In genomic region chrX:107654778-107655761, GRCh38 we compare ENCODE assay signal across 8 cellular contexts. TPM values are rescaled to one million over a fixed set of nuclear protein-coding genes. Genes with fewer than 3 reads are reported as not detected.
DNase-seq lines count a peak whose midpoint lies in the region; ATAC-seq, FAIRE-seq and TF ChIP-seq lines count a peak whose summit lies in the region.

No MANE protein-coding gene starts in this region.

- H3K27me3 ChIP-seq in Caco-2 (replicated peaks; ENCODE audit: control insufficient read depth, insufficient read depth, low read length) = no peaks in the 10 kb centered on the region
- no peaks in the 10 kb centered on the region for H3K27me3 ChIP-seq in MM.1S (replicated peaks; ENCODE audit: insufficient read depth, low read length)
- no peaks in the 10 kb centered on the region; a peak in 1 of 5 replicates for H3K27me3 ChIP-seq in HepG2 (ENCODE audit: control insufficient read depth in 1 of 2, insufficient read depth in 2 of 2, low read length in 2 of 2)

- DNase-seq in Caco-2 (peak; percentile 30 to 38), MM.1S (no peak), HepG2 (ENCODE audit: low spot score) (peak; percentile 33), NCI-H128 (lab: John Stamatoyannopoulos, UW; ENCODE audit: unreplicated experiment) (no peak)
- DNase-seq in activated CD4-positive, CD25-positive, alpha-beta regulatory T cell (lab: John Stamatoyannopoulos, UW) = peak; percentile 22 to 50 (median 40)
- peak; percentile 27 to 41 for DNase-seq in central memory CD8-positive, alpha-beta T cell (ENCODE audit: low spot score in 2 of 2)
- peak; percentile 28 to 45 for DNase-seq in stimulated activated CD8-positive, alpha-beta memory T cell treated with anti-CD3 and anti-CD28 coated beads, Interleukin-15, amount 100 ng/mL, for 48 hours (ENCODE audit: low read depth in 2 of 2)

- CTCF ChIA-PET in Caco-2 (lab: Charles Lee) = interaction anchor here (0.7 kb wide), 1 partner anchor 27 kb away, joined by 3 read pairs; the partner anchor contains the start of gene PRPS1
- CTCF ChIA-PET in HepG2 (lab: Yijun Ruan, JAX; ENCODE audit: low intra/inter-chr PET ratio, low total read pairs) = no interaction called here

- H3K79me2 ChIP-seq in MM.1S (ENCODE audit: low read length) = no peaks in the 10 kb centered on the region
- H3K79me2 ChIP-seq in HepG2 (ENCODE audit: insufficient read depth, low read length) = no peaks in the 10 kb centered on the region

- no peak overlapping the region for H2AFZ ChIP-seq in MM.1S (ENCODE audit: low read length)
- H2AFZ ChIP-seq in HepG2 (ENCODE audit: low read length) = no peak overlapping the region

- WGBS in HepG2 (ENCODE audit: low lambda C conversion rate) = 68% methylated on average over 12 of the region's 24 CpGs

- TF ChIP-seq CTCF in Caco-2 (IDR thresholded peaks at IDR 0.05; ENCODE audit: insufficient read depth in 1 of 2, low read depth in 1 of 2, low read length in 1 of 2, severe bottlenecking in 1 of 2, unreplicated experiment in 1 of 2) (peak; percentile 23 to 29), MM.1S (IDR thresholded peaks at IDR 0.05; ENCODE audit: low read length) (peak; percentile 59), HepG2 (CRISPR knock-in tag; IDR thresholded peaks at IDR 0.05) (peak; percentile 79)

- no TSS peak for BruUV-seq in Caco-2 (replicated peaks; lab: Mats Ljungman, UMichigan)
- BruUV-seq in HepG2 (replicated peaks; lab: Mats Ljungman, UMichigan) = no TSS peak

- no peaks in the 10 kb centered on the region for H3K4me1 Mint-ChIP-seq in Caco-2 (ENCODE audit: low read depth, unreplicated experiment)
- H3K4me1 Mint-ChIP-seq in central memory CD8-positive, alpha-beta T cell = peaks cover 5% of the 10 kb centered on the region

- H3K9me3 Mint-ChIP-seq in Caco-2 (ENCODE audit: unreplicated experiment) = no peaks in the 10 kb centered on the region
- H3K9me3 Mint-ChIP-seq in central memory CD8-positive, alpha-beta T cell = no peaks in the 10 kb centered on the region

- FAIRE-seq in HepG2 (lab: Jason Lieb, UNC) = no peak

- no peaks in the 10 kb centered on the region for H3K9me2 ChIP-seq in MM.1S (replicated peaks; ENCODE audit: insufficient read depth, low read length)

- H3K27ac Mint-ChIP-seq in Caco-2 (ENCODE audit: unreplicated experiment) = peak overlapping the region; percentile 32
- no peak overlapping the region for H3K27ac Mint-ChIP-seq in central memory CD8-positive, alpha-beta T cell (ENCODE audit: low read depth)

- H3K27ac ChIP-seq in MM.1S (ENCODE audit: low read length) (no peak overlapping the region), HepG2 (ENCODE audit: extremely low read length, insufficient read depth, low read length) (no peak overlapping the region)

- no peak for TF ChIP-seq EP300 in HepG2 (IDR thresholded peaks at IDR 0.05; ENCODE audit: low read depth in 2 of 2, low read length in 2 of 2)
- TF ChIP-seq EP300 in HepG2 (CRISPR knock-in tag; IDR thresholded peaks at IDR 0.05; ENCODE audit: borderline replicate concordance) = no peak

- H3K4me1 ChIP-seq in Caco-2 (no peaks in the 10 kb centered on the region), MM.1S (ENCODE audit: low read length) (no peaks in the 10 kb centered on the region), HepG2 (ENCODE audit: insufficient read depth, low read length) (no peaks in the 10 kb centered on the region)

- TF ChIP-seq RAD21 in HepG2 (CRISPR knock-in tag; IDR thresholded peaks at IDR 0.05) = no peak

- no peak overlapping the region for H3K4me3 ChIP-seq in Caco-2 (ENCODE audit: low read depth, low read length)
- no peak overlapping the region for H3K4me3 ChIP-seq in MM.1S (ENCODE audit: low read length)
- no peak overlapping the region for H3K4me3 ChIP-seq in HepG2 (replicated peaks in 1 of 3; ENCODE audit: insufficient read depth in 1 of 3, low read depth in 2 of 3, low read length in 3 of 3)

- ATAC-seq in GM21526 (IDR thresholded peaks at IDR 0.05; ENCODE audit: low FRiP score, unreplicated experiment) = peak; percentile 76
- ATAC-seq in central memory CD8-positive, alpha-beta T cell (replicated peaks; ENCODE audit: extremely low read depth, poor library complexity, severe bottlenecking) = peak; percentile 49
- peak; percentile 91 for ATAC-seq in HepG2

- in situ Hi-C loops in HepG2 (cut with HindIII; ENCODE audit: extremely low pct_ligation_motif_present, low pct_unique_long_range_greater_than_20kb) = no loop called here

- POLR2A ChIA-PET in Caco-2 (lab: Charles Lee) = no interaction called here
- POLR2A ChIA-PET in HepG2 (lab: Yijun Ruan, JAX) = no interaction called here

- H3K27me3 Mint-ChIP-seq in Caco-2 (ENCODE audit: insufficient read depth, unreplicated experiment) = no peaks in the 10 kb centered on the region
- H3K27me3 Mint-ChIP-seq in central memory CD8-positive, alpha-beta T cell = no peaks in the 10 kb centered on the region

- H3K4me2 ChIP-seq in MM.1S (ENCODE audit: low read depth, low read length) (no peak overlapping the region), HepG2 (ENCODE audit: low read depth, low read length) (no peak overlapping the region)

- H4K20me1 ChIP-seq in MM.1S (ENCODE audit: insufficient read depth, low read length) (no peaks in the 10 kb centered on the region), HepG2 (ENCODE audit: insufficient read depth, low read length) (no peaks in the 10 kb centered on the region)

- TF ChIP-seq POLR2A in HepG2 (IDR thresholded peaks at IDR 0.05; ENCODE audit: insufficient read depth in 1 of 2, low read depth in 2 of 2, low read length in 2 of 2) = no peak

- H3K9ac ChIP-seq in MM.1S (ENCODE audit: low read length) = no peak overlapping the region
- no peak overlapping the region for H3K9ac ChIP-seq in HepG2 (ENCODE audit: insufficient read depth, low read depth, low read length)

- H3K36me3 Mint-ChIP-seq in Caco-2 (ENCODE audit: insufficient read depth, unreplicated experiment) = no peaks in the 10 kb centered on the region
- peaks cover 11% of the 10 kb centered on the region for H3K36me3 Mint-ChIP-seq in central memory CD8-positive, alpha-beta T cell (ENCODE audit: insufficient read depth)

- intact Hi-C loops in Caco-2 (cut with micrococcal nuclease; ENCODE audit: unreplicated experiment) (loop anchor here (5.0 kb wide), 1 partner anchor 417 kb away; no protein-coding TSS in a partner anchor), HepG2 (cut with micrococcal nuclease; ENCODE audit: unreplicated experiment) (loop anchor here (5.0 kb wide), 1 partner anchor 237 kb away; no protein-coding TSS in a partner anchor)

- H3K9me3 ChIP-seq in Caco-2 = no peaks in the 10 kb centered on the region
- H3K9me3 ChIP-seq in MM.1S (replicated peaks; ENCODE audit: insufficient read depth, low read length) = no peaks in the 10 kb centered on the region
- no peaks in the 10 kb centered on the region for H3K9me3 ChIP-seq in HepG2 (ENCODE audit: low read length)

- H3K36me3 ChIP-seq in Caco-2 (ENCODE audit: control insufficient read depth, insufficient read depth, low read length) = no peaks in the 10 kb centered on the region
- no peaks in the 10 kb centered on the region for H3K36me3 ChIP-seq in MM.1S (replicated peaks; ENCODE audit: insufficient read depth, low read length)
- peaks cover 0 to 2% of the 10 kb centered on the region in 2 experiments; a peak in 2 of 5 replicates for H3K36me3 ChIP-seq in HepG2 (replicated peaks in 1 of 2; ENCODE audit: control insufficient read depth in 1 of 2, insufficient read depth in 2 of 2, low read length in 2 of 2)

- H3F3A ChIP-seq in MM.1S (ENCODE audit: insufficient read depth, low read length) = no peaks in the 10 kb centered on the region

- no peak overlapping the region for H3K4me3 Mint-ChIP-seq in Caco-2 (ENCODE audit: unreplicated experiment)
- no peak overlapping the region for H3K4me3 Mint-ChIP-seq in central memory CD8-positive, alpha-beta T cell

TF ChIP-seq in HepG2, 621 proteins besides CTCF, POLR2A, EP300 and RAD21 (continues in another document):
- TF ChIP-seq ZNF253 (CRISPR knock-in tag; IDR thresholded peaks at IDR 0.05; ENCODE audit: borderline replicate concordance) = no peak
- no peak for TF ChIP-seq WIZ (CRISPR knock-in tag; IDR thresholded peaks at IDR 0.05)
- TF ChIP-seq, protein P1, sequence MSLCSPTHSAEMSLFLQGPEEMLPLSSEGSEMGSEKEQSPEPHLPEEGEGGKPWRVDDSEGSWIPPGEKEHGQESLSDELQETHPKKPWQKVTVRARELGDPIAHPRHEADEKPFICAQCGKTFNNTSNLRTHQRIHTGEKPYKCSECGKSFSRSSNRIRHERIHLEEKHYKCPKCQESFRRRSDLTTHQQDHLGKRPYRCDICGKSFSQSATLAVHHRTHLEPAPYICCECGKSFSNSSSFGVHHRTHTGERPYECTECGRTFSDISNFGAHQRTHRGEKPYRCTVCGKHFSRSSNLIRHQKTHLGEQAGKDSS (CRISPR knock-in tag; IDR thresholded peaks at IDR 0.05; ENCODE audit: borderline replicate concordance, low read depth) = no peak

RNA-seq across cellular contexts. Expression of gene PRPS1, which starts 26.8 kb away (rescaled TPM):
- total RNA-seq in Caco-2 (2022) = 30.0 and 34.3 TPM in 2 replicates
- 54.4 and 80.5 TPM in 2 replicates for total RNA-seq in HepG2 (2016; rRNA removed; fragmentation: Illumina TruSeq; extraction: Trizol)
- 9.9 and 13.0 TPM in 2 replicates for total RNA-seq in HepG2 (2016; cell fraction: cytosol; rRNA removed; fragmentation: Illumina TruSeq; extraction: Trizol; ENCODE audit: low read depth)
- 52.3 and 82.1 TPM in 2 replicates for total RNA-seq in HepG2 (2016; cell fraction: insoluble cytoplasmic fraction; rRNA removed; fragmentation: Illumina TruSeq; extraction: Trizol)
- total RNA-seq in HepG2 (2016; cell fraction: membrane; rRNA removed; fragmentation: Illumina TruSeq; extraction: Trizol) = 25.7 and 27.0 TPM in 2 replicates
- total RNA-seq in HepG2 (2016; cell fraction: nucleus; rRNA removed; fragmentation: Illumina TruSeq; extraction: Trizol) = 22.0 and 23.9 TPM in 2 replicates
- 26.0 and 33.7 TPM in 2 replicates for polyA plus RNA-seq in HepG2 (2011; rRNA removed)
- polyA plus RNA-seq in HepG2 (2011; cell fraction: cytosol; rRNA removed) = 23.3 and 28.8 TPM in 2 replicates
- polyA plus RNA-seq in HepG2 (2011; cell fraction: nucleus; rRNA removed) = 7.3 and 8.4 TPM in 2 replicates
- polyA plus RNA-seq in HepG2 (2012) = 25.1 and 35.9 TPM in 2 replicates
- 11.3 and 12.7 TPM in 2 replicates for polyA plus RNA-seq in HepG2 (2016; cell fraction: cytosol; fragmentation: Illumina TruSeq; extraction: Trizol; ENCODE audit: low read depth)
- 89.6 and 95.5 TPM in 2 replicates for polyA plus RNA-seq in HepG2 (2016; cell fraction: insoluble cytoplasmic fraction; fragmentation: Illumina TruSeq; extraction: Trizol; ENCODE audit: low read depth)
- polyA plus RNA-seq in HepG2 (2016; cell fraction: membrane; fragmentation: Illumina TruSeq; extraction: Trizol; ENCODE audit: low read depth) = 18.7 and 19.3 TPM in 2 replicates
- 29.5 and 31.8 TPM in 2 replicates for polyA plus RNA-seq in HepG2 (2016; cell fraction: nucleus; fragmentation: Illumina TruSeq; extraction: Trizol; ENCODE audit: insufficient read depth, low read depth)
- polyA minus RNA-seq in HepG2 (2011; rRNA and poly(A)+ RNA removed; ENCODE audit: low replicate concordance) = 34.8 and 117 TPM in 2 replicates
- polyA minus RNA-seq in HepG2 (2011; cell fraction: cytosol; rRNA and poly(A)+ RNA removed) = 20.4 and 21.6 TPM in 2 replicates
- polyA minus RNA-seq in HepG2 (2011; cell fraction: nucleus; rRNA and poly(A)+ RNA removed) = 13.6 and 17.8 TPM in 2 replicates

Comparison
In these comparisons a context has a peak if more than half of its experiments do, and no peak if none do; other contexts are left out.
1. DNase-seq: peak in Caco-2 (2 of 2), activated CD4-positive, CD25-positive, alpha-beta regulatory T cell (4 of 4), central memory CD8-positive, alpha-beta T cell (2 of 2), HepG2 (single experiment) and stimulated activated CD8-positive, alpha-beta memory T cell treated with anti-CD3 and anti-CD28 coated beads, Interleukin-15, amount 100 ng/mL, for 48 hours (2 of 2); none in MM.1S (single experiment) and NCI-H128 (single experiment).
2. CTCF ChIP-seq: peak in every context shown above with its lines; median percentile 79 in HepG2; 59 in MM.1S; 26 in Caco-2.
3. Peak in every context shown above with its lines, with median percentiles within 50 percentile points of each other: ATAC-seq.